20 cellular contexts compared by ENCODE assay signal in the genomic region with DNA sequence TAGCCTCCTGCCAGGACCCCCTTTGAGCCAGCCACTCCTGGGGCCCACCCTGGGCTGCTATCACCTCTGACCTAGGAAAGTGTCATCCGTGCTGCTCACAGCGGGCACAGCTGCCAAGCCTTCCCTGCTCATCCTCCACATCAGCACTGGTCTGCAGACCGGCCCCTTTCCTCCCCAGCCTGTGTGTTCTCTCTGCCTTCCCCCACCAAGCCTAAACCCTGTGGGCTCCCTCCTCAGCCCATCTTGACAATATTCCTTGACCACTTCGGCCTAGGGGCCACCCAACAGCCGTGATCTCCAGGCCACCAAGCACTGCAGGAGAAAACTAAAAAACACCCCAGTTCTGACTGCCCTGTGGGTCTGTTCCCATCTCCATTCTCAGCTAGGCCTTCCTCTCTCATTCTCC.
"Had no signal": no experiment of that assay in that cellular context is flagged by ENCODE, and none has a peak within 500 bp of the region (broad histone marks: within the 10 kb centered on the region; RNA-seq: fewer than 3 reads in every experiment).

No MANE protein-coding gene starts in this region.

- ATAC-seq: activated T-cell treated with anti-CD3 and anti-CD28 coated beads, Interleukin-2, amount 50 U/mL, for 72 hours; gastroesophageal sphincter; naive thymus-derived CD4-positive, alpha-beta T cell had no signal

- H3K9me3 ChIP-seq: ascending aorta, breast epithelium, gastroesophageal sphincter, suprapubic skin, transverse colon, vagina had no signal

- H3K9me3 Mint-ChIP-seq: activated CD4-positive, alpha-beta T cell treated with anti-CD3 and anti-CD28 coated beads, Interleukin-2, amount 10 ng/mL, durations not matched to agents 24 days and 14 days; activated T-cell treated with anti-CD3 and anti-CD28 coated beads, Interleukin-2, amount 50 U/mL, for 72 hours; immature natural killer cell; naive thymus-derived CD4-positive, alpha-beta T cell; stimulated activated naive CD8-positive, alpha-beta T cell treated with anti-CD3 and anti-CD28 coated beads, Interleukin-15, Interleukin-2, amounts not matched to agents 100 ng/mL and 50 ng/mL, for 24 hours had no signal

- H3K27me3 Mint-ChIP-seq: stimulated activated naive CD8-positive, alpha-beta T cell treated with anti-CD3 and anti-CD28 coated beads, Interleukin-15, Interleukin-2, amounts not matched to agents 100 ng/mL and 50 ng/mL, for 24 hours had no signal

- H3K27me3 ChIP-seq: ascending aorta, breast epithelium, gastroesophageal sphincter, suprapubic skin, transverse colon, vagina had no signal

- H3K4me3 ChIP-seq: ascending aorta, breast epithelium, gastroesophageal sphincter, suprapubic skin, transverse colon, vagina had no signal

- DNase-seq: activated CD4-positive, alpha-beta T cell treated with anti-CD3 and anti-CD28 coated beads, Interleukin-2, amount 10 ng/mL, durations not matched to agents 24 days and 14 days; activated CD4-positive, CD25-positive, alpha-beta regulatory T cell; activated effector memory CD4-positive, alpha-beta T cell treated with anti-CD3 and anti-CD28 coated beads, Interleukin-2, amount 50 U/mL, for 16 hours; activated naive CD4-positive, alpha-beta T cell treated with anti-CD3 and anti-CD28 coated beads, Interleukin-2, amount 50 U/mL, for 16 hours; activated T-cell treated with anti-CD3 and anti-CD28 coated beads, Interleukin-2, amount 50 U/mL, for 72 hours; cerebellar nuclear complex; cortex of kidney; immature natural killer cell; kidney glomerular epithelial cell; mesenchymal stem cell; naive thymus-derived CD4-positive, alpha-beta T cell; nucleus accumbens; stimulated activated CD4-positive, alpha-beta T cell treated with anti-CD3 and anti-CD28 coated beads, Interleukin-2, amount 100 ng/mL, for 24 hours had no signal

- H3K4me3 Mint-ChIP-seq: activated CD4-positive, alpha-beta T cell treated with anti-CD3 and anti-CD28 coated beads, Interleukin-2, amount 10 ng/mL, durations not matched to agents 24 days and 14 days; activated T-cell treated with anti-CD3 and anti-CD28 coated beads, Interleukin-2, amount 50 U/mL, for 72 hours; immature natural killer cell; naive thymus-derived CD4-positive, alpha-beta T cell; stimulated activated naive CD8-positive, alpha-beta T cell treated with anti-CD3 and anti-CD28 coated beads, Interleukin-15, Interleukin-2, amounts not matched to agents 100 ng/mL and 50 ng/mL, for 24 hours had no signal

- H3K27ac ChIP-seq: ascending aorta, breast epithelium, gastroesophageal sphincter, suprapubic skin, transverse colon, vagina had no signal

- H3K4me1 ChIP-seq: ascending aorta, breast epithelium, gastroesophageal sphincter, suprapubic skin, transverse colon, vagina had no signal

- H3K27ac Mint-ChIP-seq: activated CD4-positive, alpha-beta T cell treated with anti-CD3 and anti-CD28 coated beads, Interleukin-2, amount 10 ng/mL, durations not matched to agents 24 days and 14 days; activated T-cell treated with anti-CD3 and anti-CD28 coated beads, Interleukin-2, amount 50 U/mL, for 72 hours; immature natural killer cell; stimulated activated naive CD8-positive, alpha-beta T cell treated with anti-CD3 and anti-CD28 coated beads, Interleukin-15, Interleukin-2, amounts not matched to agents 100 ng/mL and 50 ng/mL, for 24 hours had no signal

- H3K4me1 Mint-ChIP-seq: immature natural killer cell had no signal

- H3K36me3 Mint-ChIP-seq: immature natural killer cell; naive thymus-derived CD4-positive, alpha-beta T cell had no signal
